In the genomic region with DNA sequence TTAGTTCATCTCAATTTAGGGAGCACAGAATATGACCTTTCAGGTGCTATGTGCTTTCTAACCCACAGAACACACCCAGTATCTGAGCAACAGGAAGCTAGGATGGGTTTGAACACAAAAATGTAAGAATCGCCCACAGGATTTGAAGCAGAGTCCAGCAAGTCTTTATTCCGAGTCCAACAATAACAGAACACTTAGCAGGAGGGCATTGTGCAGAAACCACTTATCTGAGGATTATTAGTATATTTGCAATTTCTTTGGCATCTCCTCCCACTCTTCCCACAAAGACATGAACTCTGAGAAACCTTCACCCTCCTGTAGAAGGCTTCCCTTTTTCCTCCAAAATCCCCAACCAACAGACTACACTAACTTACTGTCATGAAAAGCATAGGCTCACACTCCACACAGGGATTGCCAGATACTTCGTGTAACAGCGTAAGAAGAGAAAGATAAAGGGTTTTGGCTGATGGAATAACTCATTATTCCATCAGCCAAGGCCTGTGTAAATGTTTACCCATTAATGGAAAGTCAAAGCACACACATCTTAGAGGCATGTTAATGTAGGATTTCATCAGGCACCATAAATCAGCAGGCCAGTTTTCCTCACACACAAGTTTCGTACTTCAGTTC, we compare ENCODE assay signal across 11 cellular contexts. TPM values are rescaled to one million over a fixed set of nuclear protein-coding genes. Genes with fewer than 3 reads are reported as not detected.
DNase-seq lines count a peak whose midpoint lies in the region; ATAC-seq and TF ChIP-seq lines count a peak whose summit lies in the region.
"Had no signal": no experiment of that assay in that cellular context is flagged by ENCODE, and none has a peak within 500 bp of the region (broad histone marks: within the 10 kb centered on the region; RNA-seq: fewer than 3 reads in every experiment).

No MANE protein-coding gene starts in this region.

- peaks cover 22% of the 10 kb centered on the region for H3K4me1 ChIP-seq in mucosa of descending colon (ENCODE audit: low read depth)

- H3K27ac ChIP-seq in brain microvascular endothelial cell: no peak overlapping the region

- ATAC-seq in mucosa of descending colon (peak; percentile 23), GM19397 (IDR thresholded peaks at IDR 0.05; ENCODE audit: unreplicated experiment) (no peak), GM19324 (IDR thresholded peaks at IDR 0.05; ENCODE audit: low FRiP score, unreplicated experiment) (no peak), HG03175 (IDR thresholded peaks at IDR 0.05; ENCODE audit: unreplicated experiment) (no peak)
- ATAC-seq: T-helper 17 cell had no signal

- H3K27me3 ChIP-seq in brain microvascular endothelial cell (replicated peaks): peaks cover 2% of the 10 kb centered on the region

- in situ Hi-C loops in brain microvascular endothelial cell (cut with HindIII; ENCODE audit: low pct_ligation_motif_present, low sequenced_read_pairs): no loop called here

- no peak for TF ChIP-seq CTCF in brain microvascular endothelial cell (IDR thresholded peaks at IDR 0.05; ENCODE audit: low read depth, low read length, missing control alignments)
- no peak for TF ChIP-seq CTCF in mucosa of descending colon (IDR thresholded peaks at IDR 0.05)

- H3K9me3 ChIP-seq in mucosa of descending colon: no peaks in the 10 kb centered on the region

- H3K4me3 ChIP-seq in brain microvascular endothelial cell (ENCODE audit: low read depth, low read length) (no peak overlapping the region), mucosa of descending colon (no peak overlapping the region)

- intact Hi-C loops in mucosa of descending colon (cut with DNase I, micrococcal nuclease): no loop called here

- peak; percentile 58 for DNase-seq in CD1c-positive myeloid dendritic cell (ENCODE audit: extremely low spot score)
- DNase-seq in M059J (ENCODE audit: low read depth): peak; percentile 75
- peak; percentile 88 for DNase-seq in brain microvascular endothelial cell
- DNase-seq in mucosa of descending colon: no peak
- no peak for DNase-seq in amygdala (lab: John Stamatoyannopoulos, UW)
- DNase-seq: activated T-cell treated with anti-CD3 and anti-CD28 coated beads, Interleukin-2, amount 50 U/mL, for 1 hour; NCI-H446 treated with DMSO at 0.1 percent for 48 hours; T-helper 17 cell had no signal

- H3K36me3 ChIP-seq in brain microvascular endothelial cell (replicated peaks) (no peaks in the 10 kb centered on the region), mucosa of descending colon (ENCODE audit: low read depth) (no peaks in the 10 kb centered on the region)

RNA-seq across cellular contexts. Expression of a gene that starts 16.1 kb away (rescaled TPM):
- 25.5 and 45.0 TPM in 2 replicates for total RNA-seq in M059J (2014; rRNA removed; shearing (Covaris generic))
- 10 to 100 TPM; 78.7 to 94.4 (median 79.0) TPM for total RNA-seq in mucosa of descending colon

Comparison
In these comparisons a context has a peak if more than half of its experiments do, and no peak if none do; other contexts are left out.
1. DNase-seq: peak in CD1c-positive myeloid dendritic cell (single experiment), M059J (single experiment) and brain microvascular endothelial cell (single experiment); none in mucosa of descending colon (0 of 3) and amygdala (0 of 56).